In the genomic region with DNA sequence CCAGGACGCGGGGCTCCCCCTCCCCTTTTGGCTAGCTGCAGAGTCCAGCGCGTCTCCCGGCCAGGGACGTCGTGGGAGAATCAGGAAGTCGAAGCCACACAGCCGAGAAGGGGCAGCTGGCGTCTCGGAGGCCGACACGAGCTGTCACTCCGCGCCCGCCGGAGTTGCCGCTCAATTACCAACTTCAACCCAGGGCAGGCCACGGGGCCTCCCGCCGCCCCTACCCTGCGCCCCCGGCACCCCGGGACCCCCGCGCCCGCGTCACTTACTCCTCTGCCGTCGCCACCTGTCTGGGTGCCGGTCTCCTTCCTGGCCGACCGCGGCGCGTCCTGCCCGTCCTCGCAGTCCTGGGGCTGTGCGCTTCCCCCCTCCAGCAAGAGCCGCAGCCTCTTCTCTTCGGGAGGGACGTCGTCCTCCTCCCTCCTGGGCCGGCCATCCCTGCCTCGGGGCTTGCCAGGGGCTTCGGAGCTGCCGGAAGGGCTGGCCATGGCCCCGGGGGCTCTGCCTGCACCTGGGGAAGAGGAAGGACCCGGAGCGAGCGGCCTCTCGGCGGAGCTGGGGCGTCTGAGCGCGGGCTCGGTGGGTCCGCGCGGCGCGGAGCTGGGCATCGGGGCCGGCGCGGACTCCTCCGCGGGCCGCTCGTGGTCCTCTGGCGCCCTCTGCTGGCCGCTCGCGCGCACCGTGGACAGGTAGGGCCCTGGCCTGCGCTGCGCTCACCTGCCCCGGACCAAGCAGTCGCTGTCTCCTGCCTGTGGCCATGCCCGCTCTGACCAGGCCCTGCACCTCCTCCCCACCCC, we compare ENCODE assay signal across 8 cellular contexts.
DNase-seq lines count a peak whose midpoint lies in the region; ATAC-seq, FAIRE-seq and TF ChIP-seq lines count a peak whose summit lies in the region.
"Not testable (repeated sequence)": the region's sequence is repeated elsewhere in the genome, so short reads cannot be mapped to it uniquely, and the experiment has no call there.

No MANE protein-coding gene starts in this region.

- not testable (repeated sequence) for H3K4me1 ChIP-seq in KMS-11 (ENCODE audit: low read depth, poor library complexity, severe bottlenecking); HepG2 (ENCODE audit: insufficient read depth, low read length); skeletal muscle satellite cell (ENCODE audit: control insufficient read depth, insufficient read depth, low read length); uterus

- H3K27me3 Mint-ChIP-seq in activated T-helper 2 cell treated with anti-CD3 and anti-CD28 coated beads, Interferon-gamma antibody, Interleukin-2, Interleukin-4, amounts not matched to agents 10 μg/mL and 5 μg/mL and 100 μg/mL, durations not matched to agents 14 hours and 24 hours and 36 hours (ENCODE audit: low read depth) = peaks cover 16% of the 10 kb centered on the region

- not testable (repeated sequence) for H4K20me1 ChIP-seq in KMS-11 (ENCODE audit: insufficient read depth); SU-DHL-6 (ENCODE audit: low read depth, low read length); HepG2 (ENCODE audit: insufficient read depth, low read length)

- not testable (repeated sequence) for H3K9me3 Mint-ChIP-seq in activated T-helper 2 cell treated with anti-CD3 and anti-CD28 coated beads, Interferon-gamma antibody, Interleukin-2, Interleukin-4, amounts not matched to agents 10 μg/mL and 5 μg/mL and 100 μg/mL, durations not matched to agents 14 hours and 24 hours and 36 hours

- H3K9me2 ChIP-seq in SU-DHL-6 (replicated peaks; ENCODE audit: insufficient read depth, low read length) = not testable (repeated sequence)

- intact Hi-C loops in activated T-helper 2 cell treated with anti-CD3 and anti-CD28 coated beads, Interferon-gamma antibody, Interleukin-2, Interleukin-4, amounts not matched to agents 10 μg/mL and 5 μg/mL and 100 μg/mL, durations not matched to agents 14 hours and 24 hours and 36 hours (cut with micrococcal nuclease); HepG2 (cut with micrococcal nuclease; ENCODE audit: unreplicated experiment); uterus (cut with DNase I; ENCODE audit: low total_unique reads): not testable (repeated sequence)

- BruUV-seq in HepG2 (replicated peaks; lab: Mats Ljungman, UMichigan) = not testable (repeated sequence)

- not testable (repeated sequence) for H3K27me3 ChIP-seq in KMS-11 (ENCODE audit: insufficient read depth, low read depth); SU-DHL-6 (ENCODE audit: low read length); HepG2 (ENCODE audit: control insufficient read depth in 1 of 2, insufficient read depth in 2 of 2, low read length in 2 of 2); skeletal muscle satellite cell (ENCODE audit: control insufficient read depth, insufficient read depth, low read length); uterus

- in situ Hi-C loops in HepG2 (cut with HindIII; ENCODE audit: extremely low pct_ligation_motif_present, low pct_unique_long_range_greater_than_20kb) = not testable (repeated sequence)

- not testable (repeated sequence) for H3K27ac ChIP-seq in KMS-11; SU-DHL-6 (ENCODE audit: low read depth, low read length); HepG2 (ENCODE audit: extremely low read length, insufficient read depth, low read length); uterus

- H3K9ac ChIP-seq in KMS-11 = 0 out of 2 replicates have a peak overlapping the region, but pooled peaks have one; percentile 18
- H3K9ac ChIP-seq in SU-DHL-6 (ENCODE audit: low read length); HepG2 (ENCODE audit: insufficient read depth, low read depth, low read length); skeletal muscle satellite cell (ENCODE audit: low read depth, low read length): not testable (repeated sequence)

- peak overlapping the region; percentile 71 for H2AFZ ChIP-seq in KMS-11 (ENCODE audit: low read depth)
- H2AFZ ChIP-seq in SU-DHL-6 (ENCODE audit: low read depth, low read length, severe bottlenecking); HepG2 (ENCODE audit: low read length): not testable (repeated sequence)

- H3K4me3 Mint-ChIP-seq in activated T-helper 2 cell treated with anti-CD3 and anti-CD28 coated beads, Interferon-gamma antibody, Interleukin-2, Interleukin-4, amounts not matched to agents 10 μg/mL and 5 μg/mL and 100 μg/mL, durations not matched to agents 14 hours and 24 hours and 36 hours (ENCODE audit: low read depth) = peak overlapping the region; percentile 39

- TF ChIP-seq CTCF in KMS-11 (conservative IDR thresholded peaks at IDR 0.05; ENCODE audit: low read depth, low read length) (peak; percentile 35; the same call in 1 of the 2 replicates), HepG2 (CRISPR knock-in tag; IDR thresholded peaks at IDR 0.05) (peak; percentile 75), uterus (IDR thresholded peaks at IDR 0.05) (peak; percentile 41 to 85 (median 72))
- TF ChIP-seq CTCF in SU-DHL-6 (IDR thresholded peaks at IDR 0.05; ENCODE audit: insufficient read depth, low read length, poor library complexity, severe bottlenecking); epithelial cell of esophagus (IDR thresholded peaks at IDR 0.05; ENCODE audit: insufficient read depth, low read depth, low read length, missing control alignments): not testable (repeated sequence)

- not testable (repeated sequence) for H3K4me1 Mint-ChIP-seq in activated T-helper 2 cell treated with anti-CD3 and anti-CD28 coated beads, Interferon-gamma antibody, Interleukin-2, Interleukin-4, amounts not matched to agents 10 μg/mL and 5 μg/mL and 100 μg/mL, durations not matched to agents 14 hours and 24 hours and 36 hours (ENCODE audit: low read depth)

- not testable (repeated sequence) for H3K36me3 Mint-ChIP-seq in activated T-helper 2 cell treated with anti-CD3 and anti-CD28 coated beads, Interferon-gamma antibody, Interleukin-2, Interleukin-4, amounts not matched to agents 10 μg/mL and 5 μg/mL and 100 μg/mL, durations not matched to agents 14 hours and 24 hours and 36 hours (ENCODE audit: low read depth)

- FAIRE-seq in HepG2 (lab: Jason Lieb, UNC) = not testable (repeated sequence)

- ATAC-seq in HepG2 = peak; percentile 92

- H3K9me3 ChIP-seq in SU-DHL-6 (ENCODE audit: insufficient read depth, low read length); HepG2 (ENCODE audit: low read length); skeletal muscle satellite cell (replicated peaks; ENCODE audit: low read length); uterus: not testable (repeated sequence)

- H3F3A ChIP-seq in SU-DHL-6 (ENCODE audit: insufficient read depth) = not testable (repeated sequence)

- no CpG with 5 or more reads among the region's 81 CpGs for WGBS in HepG2 (ENCODE audit: low lambda C conversion rate)

- TF ChIP-seq RAD21 in HepG2 (CRISPR knock-in tag; IDR thresholded peaks at IDR 0.05) = peak; percentile 54

- TF ChIP-seq POLR2A in HepG2 (IDR thresholded peaks at IDR 0.05; ENCODE audit: insufficient read depth in 1 of 2, low read depth in 2 of 2, low read length in 2 of 2); uterus (IDR thresholded peaks at IDR 0.05): not testable (repeated sequence)

- CTCF ChIA-PET in HepG2 (lab: Yijun Ruan, JAX; ENCODE audit: low intra/inter-chr PET ratio, low total read pairs) = not testable (repeated sequence)

- H3K4me3 ChIP-seq in KMS-11 (IDR thresholded peaks at IDR 0.05; ENCODE audit: insufficient read depth, low read depth, low read length); SU-DHL-6 (ENCODE audit: insufficient read depth, low read length, poor library complexity, severe bottlenecking); skeletal muscle satellite cell (ENCODE audit: low read length): not testable (repeated sequence)
- H3K4me3 ChIP-seq in epithelial cell of esophagus (ENCODE audit: low read length) (peak overlapping the region; percentile 30), HepG2 (replicated peaks in 1 of 3; ENCODE audit: insufficient read depth in 1 of 3, low read depth in 2 of 3, low read length in 3 of 3) (peak overlapping the region in 1 of 3 experiments; percentile 23; a peak in 1 of 6 replicates), uterus (peak overlapping the region; percentile 31 to 39)

- not testable (repeated sequence) for TF ChIP-seq EP300 in HepG2 (IDR thresholded peaks at IDR 0.05; ENCODE audit: low read depth in 2 of 2, low read length in 2 of 2); HepG2 (CRISPR knock-in tag; IDR thresholded peaks at IDR 0.05; ENCODE audit: borderline replicate concordance)

- H3K4me2 ChIP-seq in KMS-11 (peak overlapping the region; percentile 51), SU-DHL-6 (ENCODE audit: low read depth, low read length, poor library complexity, severe bottlenecking) (peak overlapping the region; percentile 29), HepG2 (ENCODE audit: low read depth, low read length) (peak overlapping the region; percentile 53), skeletal muscle satellite cell (ENCODE audit: low read length) (peak overlapping the region; percentile 72)

- H3K36me3 ChIP-seq in KMS-11 (ENCODE audit: insufficient read depth); SU-DHL-6 (ENCODE audit: low read length); HepG2 (replicated peaks in 1 of 2; ENCODE audit: control insufficient read depth in 1 of 2, insufficient read depth in 2 of 2, low read length in 2 of 2); skeletal muscle satellite cell (ENCODE audit: insufficient read depth, low read length); uterus: not testable (repeated sequence)

- POLR2A ChIA-PET in HepG2 (lab: Yijun Ruan, JAX) = not testable (repeated sequence)

- H3K27ac Mint-ChIP-seq in activated T-helper 2 cell treated with anti-CD3 and anti-CD28 coated beads, Interferon-gamma antibody, Interleukin-2, Interleukin-4, amounts not matched to agents 10 μg/mL and 5 μg/mL and 100 μg/mL, durations not matched to agents 14 hours and 24 hours and 36 hours = not testable (repeated sequence)

- not testable (repeated sequence) for H3K79me2 ChIP-seq in KMS-11 (ENCODE audit: insufficient read depth, low read depth); SU-DHL-6 (ENCODE audit: insufficient read depth, low read length); HepG2 (ENCODE audit: insufficient read depth, low read length)

- DNase-seq in ELR (ENCODE audit: low read depth) = peak; percentile 56
- peak; percentile 63 for DNase-seq in activated T-helper 2 cell treated with anti-CD3 and anti-CD28 coated beads, Interferon-gamma antibody, Interleukin-2, Interleukin-4, amounts not matched to agents 10 μg/mL and 5 μg/mL and 100 μg/mL, durations not matched to agents 14 hours and 24 hours and 36 hours (ENCODE audit: low spot score)
- peak; percentile 7 for DNase-seq in epithelial cell of esophagus (ENCODE audit: low read depth)
- DNase-seq in HepG2 (ENCODE audit: low spot score) = not testable (repeated sequence)
- DNase-seq in uterus = peak; percentile 60 to 61
